27 cellular contexts compared by ENCODE assay signal in genomic region chr2:213763963-213764362, GRCh38.
"Had no signal": no experiment of that assay in that cellular context is flagged by ENCODE, and none has a peak within 500 bp of the region (broad histone marks: within the 10 kb centered on the region; RNA-seq: fewer than 3 reads in every experiment).

No MANE protein-coding gene starts in this region.

- H3K27me3 Mint-ChIP-seq: dendritic cell treated with granulocyte-macrophage colony-stimulating factor and Interleukin-4, amounts not matched to agents 40 ng/mL and 50 ng/mL, for 4 days; effector memory CD8-positive, alpha-beta T cell; naive B cell; naive thymus-derived CD8-positive, alpha-beta T cell had no signal

- H3K27me3 ChIP-seq: esophagus squamous epithelium, gastrocnemius medialis, heart right ventricle, left lung had no signal

- H3K9me3 ChIP-seq: esophagus squamous epithelium, gastrocnemius medialis, heart right ventricle, left lung, lower lobe of right lung, mucosa of descending colon had no signal

- H3K4me1 Mint-ChIP-seq: naive B cell; naive thymus-derived CD8-positive, alpha-beta T cell had no signal

- FAIRE-seq: islet of Langerhans, keratinocyte had no signal

- H3K27ac ChIP-seq: epithelial cell of prostate, esophagus squamous epithelium, gastrocnemius medialis, heart right ventricle, left lung, lower lobe of right lung had no signal

- H3K4me3 ChIP-seq: esophagus squamous epithelium, gastrocnemius medialis, heart right ventricle, left lung, lower lobe of right lung, mucosa of descending colon had no signal

- DNase-seq: cortex of kidney; effector CD8-positive, alpha-beta T cell; effector memory CD8-positive, alpha-beta T cell; endodermal cell; erythroblast; esophagus squamous epithelium; foreskin fibroblast; foreskin melanocyte; gastrocnemius medialis; glutamatergic neuron; head of caudate nucleus; heart right ventricle; hippocampal formation; left cardiac atrium; left lung; left ventricle myocardium superior; lower lobe of right lung; mesenchymal stem cell; mucosa of descending colon; naive B cell; naive thymus-derived CD8-positive, alpha-beta T cell had no signal

- H3K27ac Mint-ChIP-seq: dendritic cell treated with granulocyte-macrophage colony-stimulating factor and Interleukin-4, amounts not matched to agents 40 ng/mL and 50 ng/mL, for 4 days; effector memory CD8-positive, alpha-beta T cell; endodermal cell; mesothelial cell of epicardium; naive B cell; naive thymus-derived CD8-positive, alpha-beta T cell had no signal

- H3K4me3 Mint-ChIP-seq: dendritic cell treated with granulocyte-macrophage colony-stimulating factor and Interleukin-4, amounts not matched to agents 40 ng/mL and 50 ng/mL, for 4 days; effector memory CD8-positive, alpha-beta T cell; endodermal cell; mesothelial cell of epicardium; naive B cell; naive thymus-derived CD8-positive, alpha-beta T cell had no signal

- H3K9me3 Mint-ChIP-seq: dendritic cell treated with granulocyte-macrophage colony-stimulating factor and Interleukin-4, amounts not matched to agents 40 ng/mL and 50 ng/mL, for 4 days; endodermal cell had no signal

- H3K4me1 ChIP-seq: esophagus squamous epithelium, gastrocnemius medialis, heart right ventricle, left lung, lower lobe of right lung had no signal

- H3K36me3 ChIP-seq: esophagus squamous epithelium, gastrocnemius medialis, heart right ventricle, left lung, lower lobe of right lung had no signal

- ATAC-seq: effector memory CD8-positive, alpha-beta T cell; esophagus mucosa; gastrocnemius medialis; heart right ventricle; left cardiac atrium; left lung; left ventricle myocardium superior; lower lobe of right lung; mucosa of descending colon; naive thymus-derived CD8-positive, alpha-beta T cell had no signal

- H3K36me3 Mint-ChIP-seq: mesothelial cell of epicardium; naive B cell; naive thymus-derived CD8-positive, alpha-beta T cell had no signal
